12 cellular contexts compared by ENCODE assay signal in genomic region chr1:1353389-1354151, GRCh38. TPM values are rescaled to one million over a fixed set of nuclear protein-coding genes. Genes with fewer than 3 reads are reported as not detected.
DNase-seq lines count a peak whose midpoint lies in the region; ATAC-seq, FAIRE-seq and TF ChIP-seq lines count a peak whose summit lies in the region.
"Had no signal": no experiment of that assay in that cellular context is flagged by ENCODE, and none has a peak within 500 bp of the region (broad histone marks: within the 10 kb centered on the region; RNA-seq: fewer than 3 reads in every experiment).

No MANE protein-coding gene starts in this region.

- CTCF ChIA-PET in A549 (lab: Yijun Ruan, JAX), result interaction anchor here (0.8 to 3.8 kb wide), 4 partner anchors 16 to 48 kb away, joined by 3 to 35 read pairs (median 6); no protein-coding TSS in a partner anchor
- CTCF ChIA-PET in Calu3 (lab: Charles Lee), result no interaction called here
- CTCF ChIA-PET in RWPE1 (lab: Yijun Ruan, JAX), result interaction anchor here (1.4 kb wide), 1 partner anchor 19 kb away, joined by 5 read pairs; no protein-coding TSS in a partner anchor
- CTCF ChIA-PET in activated CD4-positive, alpha-beta memory T cell treated with anti-CD3 and anti-CD28 coated beads, Interleukin-2, amount 10 ng/mL, durations not matched to agents 7 days and 5 days (lab: Charles Lee), result interaction anchor here (3.0 kb wide), 1 partner anchor 18 kb away, joined by 13 read pairs; no protein-coding TSS in a partner anchor

- TF ChIP-seq POLR2A in A549 (IDR thresholded peaks at IDR 0.05; ENCODE audit: low read length), result no peak; the same call in 1 of the 2 replicates

- intact Hi-C loops in Calu3 (cut with micrococcal nuclease; ENCODE audit: unreplicated experiment), result no loop called here

- H3K27ac Mint-ChIP-seq in Calu3 (ENCODE audit: unreplicated experiment), result peak overlapping the region; percentile 42
- H3K27ac Mint-ChIP-seq in activated CD4-positive, alpha-beta memory T cell treated with anti-CD3 and anti-CD28 coated beads, Interleukin-2, amount 10 ng/mL, durations not matched to agents 7 days and 5 days, result no peak overlapping the region
- H3K27ac Mint-ChIP-seq: activated CD8-positive, alpha-beta T cell treated with anti-CD3 and anti-CD28 coated beads, Interleukin-2, amount 10 ng/mL, durations not matched to agents 7 days and 5 days had no signal

- POLR2A ChIA-PET in A549 (lab: Yijun Ruan, JAX), result no interaction called here
- POLR2A ChIA-PET in RWPE1 (lab: Yijun Ruan, JAX; ENCODE audit: low non-redundant PET), result interaction anchor here (0.7 kb wide), 1 partner anchor 274 kb away, joined by 3 read pairs; no protein-coding TSS in a partner anchor
- POLR2A ChIA-PET in activated CD4-positive, alpha-beta memory T cell treated with anti-CD3 and anti-CD28 coated beads, Interleukin-2, amount 10 ng/mL, durations not matched to agents 7 days and 5 days (lab: Charles Lee), result interaction anchor here (2.9 kb wide), 1 partner anchor 19 kb away, joined by 14 read pairs; no protein-coding TSS in a partner anchor

- H2AK5ac ChIP-seq in mesenchymal stem cell (ENCODE audit: low read length, severe bottlenecking), result no peak overlapping the region

- no peak overlapping the region for H3K14ac ChIP-seq in mesenchymal stem cell (ENCODE audit: low read length in 2 of 2)

- no peaks in the 10 kb centered on the region for H3K4me1 Mint-ChIP-seq in Calu3 (ENCODE audit: low read depth, unreplicated experiment)
- H3K4me1 Mint-ChIP-seq in activated CD4-positive, alpha-beta memory T cell treated with anti-CD3 and anti-CD28 coated beads, Interleukin-2, amount 10 ng/mL, durations not matched to agents 7 days and 5 days, result peaks cover 11% of the 10 kb centered on the region

- ATAC-seq in A549 (peak in 1 of 2 experiments; percentile 37; a peak in 3 of 6 replicates), GM18517 (IDR thresholded peaks at IDR 0.05; ENCODE audit: unreplicated experiment) (no peak)
- ATAC-seq: activated CD8-positive, alpha-beta T cell treated with anti-CD3 and anti-CD28 coated beads, Interleukin-2, amount 10 ng/mL, durations not matched to agents 7 days and 5 days had no signal

- H3K27me3 ChIP-seq in mesenchymal stem cell (ENCODE audit: control insufficient read depth in 1 of 2, insufficient read depth in 1 of 2, low read length in 2 of 2), result no peaks in the 10 kb centered on the region

- H3K27me3 Mint-ChIP-seq in Calu3 (ENCODE audit: unreplicated experiment), result no peaks in the 10 kb centered on the region
- H3K27me3 Mint-ChIP-seq in activated CD4-positive, alpha-beta memory T cell treated with anti-CD3 and anti-CD28 coated beads, Interleukin-2, amount 10 ng/mL, durations not matched to agents 7 days and 5 days, result peaks cover 28% of the 10 kb centered on the region

- peaks cover 34% of the 10 kb centered on the region for H3K4me1 ChIP-seq in A549
- H3K4me1 ChIP-seq in mesenchymal stem cell (ENCODE audit: control insufficient read depth, insufficient read depth, low read depth, low read length), result peaks cover 61% of the 10 kb centered on the region

- H2BK5ac ChIP-seq in mesenchymal stem cell (ENCODE audit: low read depth, low read length, poor library complexity, severe bottlenecking), result no peak overlapping the region

- H3K23ac ChIP-seq in mesenchymal stem cell (ENCODE audit: low read length in 2 of 2), result peak overlapping the region in 1 of 2 experiments; percentile 48

- H3K9ac ChIP-seq in mesenchymal stem cell (ENCODE audit: low read length), result peak overlapping the region; percentile 53

- H3K4me2 ChIP-seq in A549 (peak overlapping the region; percentile 33; the same call in 1 of the 3 replicates), mesenchymal stem cell (ENCODE audit: low read length, poor library complexity, severe bottlenecking) (peak overlapping the region; percentile 32)

- H2BK120ac ChIP-seq in mesenchymal stem cell (ENCODE audit: low read depth, low read length), result no peak overlapping the region

- peaks cover 32 to 44% of the 10 kb centered on the region in 2 experiments for H3K36me3 ChIP-seq in mesenchymal stem cell (ENCODE audit: control insufficient read depth in 1 of 2, insufficient read depth in 2 of 2, low read depth in 1 of 2, low read length in 2 of 2)

- no peaks in the 10 kb centered on the region for H3K9me3 Mint-ChIP-seq in Calu3 (ENCODE audit: low read depth, unreplicated experiment)
- no peaks in the 10 kb centered on the region for H3K9me3 Mint-ChIP-seq in activated CD4-positive, alpha-beta memory T cell treated with anti-CD3 and anti-CD28 coated beads, Interleukin-2, amount 10 ng/mL, durations not matched to agents 7 days and 5 days

- H3K9me3 ChIP-seq in A549, result no peaks in the 10 kb centered on the region
- H3K9me3 ChIP-seq in mesenchymal stem cell (ENCODE audit: control insufficient read depth, low read length), result no peaks in the 10 kb centered on the region

- BruUV-seq in Calu3 (replicated peaks; lab: Mats Ljungman, UMichigan), result no TSS peak

- H2BK15ac ChIP-seq in mesenchymal stem cell (ENCODE audit: low read depth, poor library complexity, severe bottlenecking), result no peak overlapping the region

- WGBS in A549 (ENCODE audit: missing lambda C conversion rate), result 35% methylated on average over 9 of the region's 28 CpGs
- 74% methylated on average over 27 of the region's 28 CpGs for WGBS in mesenchymal stem cell

- no peak for TF ChIP-seq RAD21 in A549 (conservative IDR thresholded peaks at IDR 0.05 in 1 of 2, IDR thresholded peaks at IDR 0.05 in 1 of 2)

- no peak for FAIRE-seq in A549 (lab: Jason Lieb, UNC)
- FAIRE-seq: HTR-8/SVneo had no signal

- peak overlapping the region in 1 of 2 experiments; percentile 68; a peak in 3 of 6 replicates for H3K27ac ChIP-seq in A549
- H3K27ac ChIP-seq in RWPE1, result peak overlapping the region; percentile 64
- peak overlapping the region; percentile 13 for H3K27ac ChIP-seq in mesenchymal stem cell (ENCODE audit: low read length, poor library complexity, severe bottlenecking)

- peak overlapping the region; percentile 5 for H4K8ac ChIP-seq in mesenchymal stem cell (ENCODE audit: low read length)

- TF ChIP-seq CTCF in A549 (IDR thresholded peaks at IDR 0.05), result no peak
- TF ChIP-seq CTCF in Calu3 (IDR thresholded peaks at IDR 0.05; ENCODE audit: unreplicated experiment), result no peak
- no peak for TF ChIP-seq CTCF in RWPE1 (conservative IDR thresholded peaks at IDR 0.05; ENCODE audit: low read depth)

- DNase-seq in A549 (ENCODE audit: low read depth in 1 of 2, low spot score in 1 of 2) (no peak), Calu3 (no peak), RWPE1 (ENCODE audit: low spot score) (no peak), mesenchymal stem cell (no peak), MV-4-11 (lab: John Stamatoyannopoulos, UW) (no peak)
- DNase-seq in activated CD4-positive, alpha-beta memory T cell treated with anti-CD3 and anti-CD28 coated beads, Interleukin-2, amount 10 ng/mL, durations not matched to agents 7 days and 5 days, result no peak
- no peak for DNase-seq in stimulated activated CD4-positive, alpha-beta T cell treated with anti-CD3 and anti-CD28 coated beads, Interleukin-4, amount 100 ng/mL, for 1 hour
- DNase-seq: activated CD8-positive, alpha-beta T cell treated with anti-CD3 and anti-CD28 coated beads, Interleukin-2, amount 10 ng/mL, durations not matched to agents 7 days and 5 days; stimulated activated naive CD4-positive, alpha-beta T cell treated with Interleukin-2 at 50 U/mL for 16 hours had no signal

- peak overlapping the region; percentile 43 for H3K4me3 Mint-ChIP-seq in Calu3 (ENCODE audit: low read depth, unreplicated experiment)
- no peak overlapping the region for H3K4me3 Mint-ChIP-seq in activated CD4-positive, alpha-beta memory T cell treated with anti-CD3 and anti-CD28 coated beads, Interleukin-2, amount 10 ng/mL, durations not matched to agents 7 days and 5 days
- H3K4me3 Mint-ChIP-seq: activated CD8-positive, alpha-beta T cell treated with anti-CD3 and anti-CD28 coated beads, Interleukin-2, amount 10 ng/mL, durations not matched to agents 7 days and 5 days had no signal

- H3K4me3 ChIP-seq in A549 (no peak overlapping the region), mesenchymal stem cell (ENCODE audit: insufficient read depth in 1 of 2, low read depth in 1 of 2, low read length in 2 of 2) (peak overlapping the region; percentile 21 to 64)

- no peak overlapping the region for H2AFZ ChIP-seq in mesenchymal stem cell (ENCODE audit: low read depth, low read length)

- H4K91ac ChIP-seq in mesenchymal stem cell (ENCODE audit: low read length), result no peak overlapping the region

- H2BK12ac ChIP-seq in mesenchymal stem cell (ENCODE audit: low read length in 2 of 2), result peak overlapping the region in 1 of 2 experiments; percentile 15

- peaks cover 3% of the 10 kb centered on the region for H3K79me1 ChIP-seq in mesenchymal stem cell (replicated peaks; ENCODE audit: low read length, poor library complexity, severe bottlenecking)

- TF ChIP-seq EP300 in A549 (IDR thresholded peaks at IDR 0.05), result no peak

- peaks cover 27% of the 10 kb centered on the region for H3K36me3 Mint-ChIP-seq in Calu3 (ENCODE audit: insufficient read depth, unreplicated experiment)
- H3K36me3 Mint-ChIP-seq in activated CD4-positive, alpha-beta memory T cell treated with anti-CD3 and anti-CD28 coated beads, Interleukin-2, amount 10 ng/mL, durations not matched to agents 7 days and 5 days (ENCODE audit: low read depth), result no peaks in the 10 kb centered on the region

- H3K4ac ChIP-seq in mesenchymal stem cell (ENCODE audit: low read depth in 1 of 2, low read length in 2 of 2), result no peak overlapping the region

- peak overlapping the region in 1 of 2 experiments; percentile 29 for H3K18ac ChIP-seq in mesenchymal stem cell (ENCODE audit: low read depth in 1 of 2, low read length in 2 of 2)

RNA-seq across cellular contexts. Expression of gene DVL1, which starts 4.4 kb away (rescaled TPM):
- polyA plus RNA-seq in A549 (2011; rRNA removed) (11.3 and 12.1 TPM in 2 replicates), A549 (2017; fragmentation: RNase III; extraction: RNeasy Plus Mini Kit Qiagen cat#74134 plus additional on column Dnase treatment) (42.7 to 48.3 TPM (median 43.9 TPM) in 3 replicates)
- 32.0 and 46.1 TPM in 2 replicates for polyA plus RNA-seq in A549 (2012; cell fraction: cytosol; rRNA removed)
- polyA plus RNA-seq in A549 (2012; cell fraction: nucleus; rRNA removed), result 127 and 192 TPM in 2 replicates
- 7.5 and 13.2 TPM in 2 replicates for polyA minus RNA-seq in A549 (2011; rRNA and poly(A)+ RNA removed)
- total RNA-seq in Calu3 (2022), result 83.9 and 90.9 TPM in 2 replicates
- 26.3 TPM for polyA plus RNA-seq in mesenchymal stem cell (2013, experiment 1 of 2)
- 26.6 TPM for polyA plus RNA-seq in mesenchymal stem cell (2013, experiment 2 of 2)
- total RNA-seq in activated CD4-positive, alpha-beta memory T cell treated with anti-CD3 and anti-CD28 coated beads, Interleukin-2, amount 10 ng/mL, durations not matched to agents 7 days and 5 days, result 10 to 100 TPM; 36.0 to 37.8 TPM

RNA-seq across cellular contexts. Expression of gene MXRA8, which starts 4.8 kb away (rescaled TPM):
- polyA plus RNA-seq in A549 (2011; rRNA removed) (0.07 and 0.12 TPM in 2 replicates), A549 (2017; fragmentation: RNase III; extraction: RNeasy Plus Mini Kit Qiagen cat#74134 plus additional on column Dnase treatment) (0.09 to 0.22 TPM (median 0.13 TPM) in 3 replicates)
- polyA plus RNA-seq in A549 (2012; cell fraction: cytosol; rRNA removed), result 0.15 and 0.21 TPM in 2 replicates
- 0.50 and 0.70 TPM in 2 replicates for polyA plus RNA-seq in A549 (2012; cell fraction: nucleus; rRNA removed)
- polyA minus RNA-seq in A549 (2011; rRNA and poly(A)+ RNA removed), result 0.19 TPM in 1 of 2 replicates, not detected in the other
- not detected in 2 replicates for total RNA-seq in Calu3 (2022)
- polyA plus RNA-seq in mesenchymal stem cell (2013, experiment 1 of 2), result 282 TPM
- 274 TPM for polyA plus RNA-seq in mesenchymal stem cell (2013, experiment 2 of 2)
- total RNA-seq in activated CD4-positive, alpha-beta memory T cell treated with anti-CD3 and anti-CD28 coated beads, Interleukin-2, amount 10 ng/mL, durations not matched to agents 7 days and 5 days, result under 1 TPM; 0.18 to 0.23 TPM
- total RNA-seq: activated CD8-positive, alpha-beta T cell treated with anti-CD3 and anti-CD28 coated beads, Interleukin-2, amount 10 ng/mL, durations not matched to agents 7 days and 5 days; NCI-H460 had no signal

RNA-seq across cellular contexts. Expression of gene AURKAIP1, which starts 21.4 kb away (rescaled TPM):
- 49.8 and 62.0 TPM in 2 replicates for polyA plus RNA-seq in A549 (2011; rRNA removed)
- 155 and 157 TPM in 2 replicates for polyA plus RNA-seq in A549 (2012; cell fraction: cytosol; rRNA removed)
- polyA plus RNA-seq in A549 (2012; cell fraction: nucleus; rRNA removed), result 96.0 and 111 TPM in 2 replicates
- 97.2 to 102 TPM (median 97.9 TPM) in 3 replicates for polyA plus RNA-seq in A549 (2017; fragmentation: RNase III; extraction: RNeasy Plus Mini Kit Qiagen cat#74134 plus additional on column Dnase treatment)
- 13.1 and 17.2 TPM in 2 replicates for polyA minus RNA-seq in A549 (2011; rRNA and poly(A)+ RNA removed)
- 98.9 and 107 TPM in 2 replicates for total RNA-seq in Calu3 (2022)
- polyA plus RNA-seq in mesenchymal stem cell (2013, experiment 1 of 2), result 79.5 TPM
- 83.6 TPM for polyA plus RNA-seq in mesenchymal stem cell (2013, experiment 2 of 2)
- total RNA-seq in activated CD4-positive, alpha-beta memory T cell treated with anti-CD3 and anti-CD28 coated beads, Interleukin-2, amount 10 ng/mL, durations not matched to agents 7 days and 5 days, result 100 to 1,000 TPM; 121 to 122 TPM

RNA-seq across cellular contexts. Expression of gene TAS1R3, which starts 22.5 kb away (rescaled TPM):
- polyA plus RNA-seq in A549 (2011; rRNA removed) (0.05 and 0.07 TPM in 2 replicates), A549 (2017; fragmentation: RNase III; extraction: RNeasy Plus Mini Kit Qiagen cat#74134 plus additional on column Dnase treatment) (0.14 to 0.24 TPM (median 0.15 TPM) in 3 replicates)
- 0.07 and 0.18 TPM in 2 replicates for polyA plus RNA-seq in A549 (2012; cell fraction: cytosol; rRNA removed)
- polyA plus RNA-seq in A549 (2012; cell fraction: nucleus; rRNA removed), result 1.5 and 1.8 TPM in 2 replicates
- 0.05 TPM in 1 of 2 replicates, not detected in the other for polyA minus RNA-seq in A549 (2011; rRNA and poly(A)+ RNA removed)
- total RNA-seq in Calu3 (2022), result 0.24 and 0.42 TPM in 2 replicates
- polyA plus RNA-seq in mesenchymal stem cell (2013, experiment 1 of 2), result 0.04 TPM
- polyA plus RNA-seq in mesenchymal stem cell (2013, experiment 2 of 2), result 0.04 TPM
- under 1 TPM; 0.75 to 0.78 TPM for total RNA-seq in activated CD4-positive, alpha-beta memory T cell treated with anti-CD3 and anti-CD28 coated beads, Interleukin-2, amount 10 ng/mL, durations not matched to agents 7 days and 5 days

RNA-seq across cellular contexts. Expression of gene CPTP, which starts 29.0 kb away (rescaled TPM):
- polyA plus RNA-seq in A549 (2011; rRNA removed) (3.9 and 4.3 TPM in 2 replicates), A549 (2017; fragmentation: RNase III; extraction: RNeasy Plus Mini Kit Qiagen cat#74134 plus additional on column Dnase treatment) (10.2 to 11.9 TPM (median 10.7 TPM) in 3 replicates)
- 9.1 and 14.9 TPM in 2 replicates for polyA plus RNA-seq in A549 (2012; cell fraction: cytosol; rRNA removed)
- 10.2 and 16.9 TPM in 2 replicates for polyA plus RNA-seq in A549 (2012; cell fraction: nucleus; rRNA removed)
- polyA minus RNA-seq in A549 (2011; rRNA and poly(A)+ RNA removed), result 3.6 and 3.8 TPM in 2 replicates
- 20.1 and 23.7 TPM in 2 replicates for total RNA-seq in Calu3 (2022)
- 17.8 TPM for polyA plus RNA-seq in mesenchymal stem cell (2013, experiment 1 of 2)
- polyA plus RNA-seq in mesenchymal stem cell (2013, experiment 2 of 2), result 17.7 TPM
- total RNA-seq in activated CD4-positive, alpha-beta memory T cell treated with anti-CD3 and anti-CD28 coated beads, Interleukin-2, amount 10 ng/mL, durations not matched to agents 7 days and 5 days, result 10 to 100 TPM; 19.8 to 21.9 TPM
